9 cellular contexts compared by ENCODE assay signal in the genomic region with DNA sequence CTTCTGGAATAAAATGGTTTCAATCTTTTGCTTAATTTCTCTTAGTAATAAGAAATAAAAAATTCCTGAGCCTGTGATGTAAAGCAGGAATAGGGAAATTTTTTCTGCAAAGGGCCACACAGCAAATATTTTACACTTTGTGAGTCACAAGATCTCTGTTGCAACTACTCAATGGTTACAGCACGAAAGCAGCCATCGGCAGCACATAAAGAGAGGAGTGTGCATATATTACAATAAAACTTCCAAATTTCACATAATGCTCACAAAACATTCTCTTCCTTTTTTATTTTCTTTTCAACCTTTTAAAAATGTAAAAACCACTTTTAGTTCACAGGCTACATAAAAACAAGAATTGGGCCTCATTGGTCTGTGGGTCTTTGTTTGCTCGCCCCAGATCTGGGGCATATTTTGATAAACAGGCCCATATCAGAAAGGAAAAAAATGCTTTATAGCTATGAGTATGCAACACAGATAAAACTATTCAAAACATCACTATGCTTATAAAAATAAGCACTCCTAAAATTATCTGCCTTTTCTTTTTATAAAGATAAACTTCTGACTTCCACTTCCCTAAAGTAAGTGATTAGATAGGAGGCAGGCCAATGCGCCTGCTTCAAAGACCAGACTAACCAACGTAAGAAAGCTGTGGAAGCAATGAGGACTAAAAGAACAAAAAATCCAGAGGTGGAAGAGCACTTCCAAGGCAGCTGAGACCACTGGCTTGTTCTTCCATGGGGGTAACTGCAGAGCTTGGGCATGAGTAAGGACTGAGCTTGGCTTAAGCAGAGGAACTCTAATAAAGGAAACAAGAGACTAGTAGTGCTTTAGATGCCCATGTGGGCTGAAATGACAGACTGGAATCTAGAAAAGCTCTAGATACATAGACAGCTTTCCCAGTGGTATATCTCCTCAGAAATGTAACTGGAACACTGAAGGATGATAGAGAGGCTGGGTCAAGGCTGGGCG. TPM values are rescaled to one million over a fixed set of nuclear protein-coding genes. Genes with fewer than 3 reads are reported as not detected.
DNase-seq lines count a peak whose midpoint lies in the region; ATAC-seq, FAIRE-seq and TF ChIP-seq lines count a peak whose summit lies in the region.
"Had no signal": no experiment of that assay in that cellular context is flagged by ENCODE, and none has a peak within 500 bp of the region (broad histone marks: within the 10 kb centered on the region; RNA-seq: fewer than 3 reads in every experiment).

No MANE protein-coding gene starts in this region.

- H3K27me3 ChIP-seq in vagina: no peaks in the 10 kb centered on the region

- H3K27ac ChIP-seq in vagina: peak overlapping the region; percentile 47
- H3K27ac ChIP-seq: C4-2B had no signal

- peak; percentile 45 for ATAC-seq in Right ventricle myocardium superior (ENCODE audit: poor library complexity)

- in situ Hi-C loops in SK-MEL-5 (cut with HindIII; ENCODE audit: low pct_unique_long_range_greater_than_20kb, low sequenced_read_pairs): no loop called here

- H3K4me1 ChIP-seq in vagina: peaks cover 51% of the 10 kb centered on the region

- intact Hi-C loops in Right ventricle myocardium superior (cut with DNase I) (no loop called here), cardiac septum (cut with DNase I) (no loop called here), vagina (cut with DNase I) (no loop called here)

- H3K36me3 ChIP-seq in vagina: peaks cover 0 to 5% of the 10 kb centered on the region in 2 donors

- no peak for FAIRE-seq in H54 (lab: Jason Lieb, UNC)

- no peaks in the 10 kb centered on the region for H3K9me3 ChIP-seq in vagina

- DNase-seq in Right ventricle myocardium superior (no peak), cardiac septum (ENCODE audit: low spot score) (no peak), SK-MEL-5 (ENCODE audit: low read depth, low spot score) (peak; percentile 24), foreskin melanocyte (peak; percentile 46), vagina (ENCODE audit: extremely low spot score in 2 of 2) (no peak), H54 (ENCODE audit: insufficient read length, low spot score) (no peak), iPS-NIHi7 (ENCODE audit: extremely low spot score) (no peak)
- no peak for DNase-seq in NK-92 treated with Interleukin-12 subunit alpha and Interleukin-12 subunit beta, amount 100 ng/mL, for 24 hours (lab: John Stamatoyannopoulos, UW)

- TF ChIP-seq POLR2A in vagina (IDR thresholded peaks at IDR 0.05) (no peak), H54 (IDR thresholded peaks at IDR 0.05; ENCODE audit: low read depth, low read length) (no peak)

- TF ChIP-seq CTCF in vagina (IDR thresholded peaks at IDR 0.05): no peak

- H3K4me3 ChIP-seq in vagina: no peak overlapping the region

RNA-seq across cellular contexts. Expression of a gene that starts 26.4 kb away (rescaled TPM):
- total RNA-seq in Right ventricle myocardium superior (43.7 TPM), cardiac septum (62.1 TPM), vagina (191 TPM)
- 56.7 and 62.3 TPM in 2 replicates for total RNA-seq in SK-MEL-5 (2014; rRNA removed; shearing (Covaris generic))
- polyA plus RNA-seq in SK-MEL-5 (2015; cell fraction: cytosol; rRNA removed): 31.8 and 50.5 TPM in 2 replicates
- polyA plus RNA-seq in SK-MEL-5 (2015; cell fraction: nucleus; rRNA removed): 52.5 and 66.4 TPM in 2 replicates

Comparison
In these comparisons a context has a peak if more than half of its experiments do, and no peak if none do; other contexts are left out.
1. DNase-seq: peak in SK-MEL-5 (single experiment) and foreskin melanocyte (single experiment); none in Right ventricle myocardium superior (single experiment), cardiac septum (single experiment), vagina (0 of 2), NK-92 treated with Interleukin-12 subunit alpha and Interleukin-12 subunit beta, amount 100 ng/mL, for 24 hours (single experiment), H54 (single experiment) and iPS-NIHi7 (single experiment).